1 cellular context compared by ENCODE assay signal in genomic region chr3:30752961-30753360, GRCh38.
TF ChIP-seq lines count a peak whose summit lies in the region.

No MANE protein-coding gene starts in this region.

TF ChIP-seq in A549, 52 proteins besides CTCF, POLR2A, EP300 and RAD21 (continued from another document):
- TF ChIP-seq, protein P1, sequence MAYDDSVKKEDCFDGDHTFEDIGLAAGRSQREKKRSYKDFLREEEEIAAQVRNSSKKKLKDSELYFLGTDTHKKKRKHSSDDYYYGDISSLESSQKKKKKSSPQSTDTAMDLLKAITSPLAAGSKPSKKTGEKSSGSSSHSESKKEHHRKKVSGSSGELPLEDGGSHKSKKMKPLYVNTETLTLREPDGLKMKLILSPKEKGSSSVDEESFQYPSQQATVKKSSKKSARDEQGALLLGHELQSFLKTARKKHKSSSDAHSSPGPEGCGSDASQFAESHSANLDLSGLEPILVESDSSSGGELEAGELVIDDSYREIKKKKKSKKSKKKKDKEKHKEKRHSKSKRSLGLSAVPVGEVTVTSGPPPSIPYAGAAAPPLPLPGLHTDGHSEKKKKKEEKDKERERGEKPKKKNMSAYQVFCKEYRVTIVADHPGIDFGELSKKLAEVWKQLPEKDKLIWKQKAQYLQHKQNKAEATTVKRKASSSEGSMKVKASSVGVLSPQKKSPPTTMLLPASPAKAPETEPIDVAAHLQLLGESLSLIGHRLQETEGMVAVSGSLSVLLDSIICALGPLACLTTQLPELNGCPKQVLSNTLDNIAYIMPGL (CRISPR knock-in tag; IDR thresholded peaks at IDR 0.05; ENCODE audit: borderline replicate concordance), result no peak
- no peak for TF ChIP-seq ZFP36 (IDR thresholded peaks at IDR 0.05; ENCODE audit: borderline replicate concordance, partially characterized antibody)
- TF ChIP-seq SMC3 (IDR thresholded peaks at IDR 0.05), result no peak
- TF ChIP-seq TP53 (CRISPR knock-in tag; IDR thresholded peaks at IDR 0.05), result no peak
- no peak for TF ChIP-seq EHF (CRISPR knock-in tag; IDR thresholded peaks at IDR 0.05)
- TF ChIP-seq RNF2 (IDR thresholded peaks at IDR 0.05; ENCODE audit: borderline replicate concordance, low read depth), result no peak
- TF ChIP-seq NR3C1 (IDR thresholded peaks at IDR 0.05), result no peak
- no peak for TF ChIP-seq BHLHE40 (IDR thresholded peaks at IDR 0.05; ENCODE audit: low read depth, low read length)
- no peak for TF ChIP-seq EHMT2 (IDR thresholded peaks at IDR 0.05; ENCODE audit: low read depth)
- TF ChIP-seq JUN (IDR thresholded peaks at IDR 0.05), result no peak
- TF ChIP-seq CHD4 (IDR thresholded peaks at IDR 0.05; ENCODE audit: borderline replicate concordance), result no peak
- TF ChIP-seq, protein P2, sequence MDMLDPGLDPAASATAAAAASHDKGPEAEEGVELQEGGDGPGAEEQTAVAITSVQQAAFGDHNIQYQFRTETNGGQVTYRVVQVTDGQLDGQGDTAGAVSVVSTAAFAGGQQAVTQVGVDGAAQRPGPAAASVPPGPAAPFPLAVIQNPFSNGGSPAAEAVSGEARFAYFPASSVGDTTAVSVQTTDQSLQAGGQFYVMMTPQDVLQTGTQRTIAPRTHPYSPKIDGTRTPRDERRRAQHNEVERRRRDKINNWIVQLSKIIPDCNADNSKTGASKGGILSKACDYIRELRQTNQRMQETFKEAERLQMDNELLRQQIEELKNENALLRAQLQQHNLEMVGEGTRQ (IDR thresholded peaks at IDR 0.05), result no peak
- TF ChIP-seq RCOR1 (IDR thresholded peaks at IDR 0.05; ENCODE audit: low read depth, low read length), result no peak
- no peak for TF ChIP-seq MAFK (IDR thresholded peaks at IDR 0.05; ENCODE audit: partially characterized antibody)
- TF ChIP-seq, protein P3, sequence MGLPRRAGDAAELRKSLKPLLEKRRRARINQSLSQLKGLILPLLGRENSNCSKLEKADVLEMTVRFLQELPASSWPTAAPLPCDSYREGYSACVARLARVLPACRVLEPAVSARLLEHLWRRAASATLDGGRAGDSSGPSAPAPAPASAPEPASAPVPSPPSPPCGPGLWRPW (IDR thresholded peaks at IDR 0.05), result no peak
- TF ChIP-seq, protein P4, sequence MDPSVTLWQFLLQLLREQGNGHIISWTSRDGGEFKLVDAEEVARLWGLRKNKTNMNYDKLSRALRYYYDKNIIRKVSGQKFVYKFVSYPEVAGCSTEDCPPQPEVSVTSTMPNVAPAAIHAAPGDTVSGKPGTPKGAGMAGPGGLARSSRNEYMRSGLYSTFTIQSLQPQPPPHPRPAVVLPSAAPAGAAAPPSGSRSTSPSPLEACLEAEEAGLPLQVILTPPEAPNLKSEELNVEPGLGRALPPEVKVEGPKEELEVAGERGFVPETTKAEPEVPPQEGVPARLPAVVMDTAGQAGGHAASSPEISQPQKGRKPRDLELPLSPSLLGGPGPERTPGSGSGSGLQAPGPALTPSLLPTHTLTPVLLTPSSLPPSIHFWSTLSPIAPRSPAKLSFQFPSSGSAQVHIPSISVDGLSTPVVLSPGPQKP (IDR thresholded peaks at IDR 0.05; ENCODE audit: low read depth, low read length), result no peak
- no peak for TF ChIP-seq POLR2AphosphoS2 (conservative IDR thresholded peaks at IDR 0.05; ENCODE audit: low read length)
- 0 out of 2 replicates have a peak, but pooled peaks have one; percentile 63 for TF ChIP-seq MYC (IDR thresholded peaks at IDR 0.05; ENCODE audit: borderline replicate concordance, low read length)
- TF ChIP-seq JUNB (IDR thresholded peaks at IDR 0.05), result peak; percentile 40; the same call in 1 of the 2 replicates
- no peak for TF ChIP-seq FOSB (CRISPR knock-in tag; IDR thresholded peaks at IDR 0.05)
- TF ChIP-seq HDAC2 (IDR thresholded peaks at IDR 0.05), result no peak
- no peak for TF ChIP-seq ZSCAN20 (CRISPR knock-in tag; IDR thresholded peaks at IDR 0.05)
- peak; percentile 38; the same call in 1 of the 2 replicates for TF ChIP-seq FOSL2 (IDR thresholded peaks at IDR 0.05)
- TF ChIP-seq FOSL2 (CRISPR knock-in tag; IDR thresholded peaks at IDR 0.05), result peak; percentile 67
- peak; percentile 68; the same call in 1 of the 2 replicates for TF ChIP-seq GATA3 (IDR thresholded peaks at IDR 0.05; ENCODE audit: borderline replicate concordance)
- no peak for TF ChIP-seq NPAS2 (CRISPR knock-in tag; IDR thresholded peaks at IDR 0.05; ENCODE audit: borderline replicate concordance)
- TF ChIP-seq MAZ (IDR thresholded peaks at IDR 0.05; ENCODE audit: borderline replicate concordance, low read depth, low read length), result no peak
- no peak for TF ChIP-seq E2F6 (IDR thresholded peaks at IDR 0.05; ENCODE audit: borderline replicate concordance, low read depth)
- TF ChIP-seq HOXA7 (CRISPR knock-in tag; IDR thresholded peaks at IDR 0.05), result no peak
- TF ChIP-seq, protein P5, sequence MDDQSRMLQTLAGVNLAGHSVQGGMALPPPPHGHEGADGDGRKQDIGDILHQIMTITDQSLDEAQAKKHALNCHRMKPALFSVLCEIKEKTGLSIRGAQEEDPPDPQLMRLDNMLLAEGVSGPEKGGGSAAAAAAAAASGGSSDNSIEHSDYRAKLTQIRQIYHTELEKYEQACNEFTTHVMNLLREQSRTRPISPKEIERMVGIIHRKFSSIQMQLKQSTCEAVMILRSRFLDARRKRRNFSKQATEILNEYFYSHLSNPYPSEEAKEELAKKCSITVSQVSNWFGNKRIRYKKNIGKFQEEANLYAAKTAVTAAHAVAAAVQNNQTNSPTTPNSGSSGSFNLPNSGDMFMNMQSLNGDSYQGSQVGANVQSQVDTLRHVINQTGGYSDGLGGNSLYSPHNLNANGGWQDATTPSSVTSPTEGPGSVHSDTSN (IDR thresholded peaks at IDR 0.05), result no peak
- TF ChIP-seq RFX5 (IDR thresholded peaks at IDR 0.05), result no peak
- TF ChIP-seq, protein P6, sequence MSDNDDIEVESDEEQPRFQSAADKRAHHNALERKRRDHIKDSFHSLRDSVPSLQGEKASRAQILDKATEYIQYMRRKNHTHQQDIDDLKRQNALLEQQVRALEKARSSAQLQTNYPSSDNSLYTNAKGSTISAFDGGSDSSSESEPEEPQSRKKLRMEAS (IDR thresholded peaks at IDR 0.05), result no peak; the same call in 1 of the 2 replicates
- TF ChIP-seq CEBPB (IDR thresholded peaks at IDR 0.05), result peak; percentile 85 to 91
- no peak for TF ChIP-seq BCL3 (IDR thresholded peaks at IDR 0.05)
- TF ChIP-seq CHD2 (IDR thresholded peaks at IDR 0.05; ENCODE audit: low read length, partially characterized antibody), result no peak
- no peak for TF ChIP-seq NFE2L2 (conservative IDR thresholded peaks at IDR 0.05; ENCODE audit: low read length)
- no peak for TF ChIP-seq TFCP2L1 (CRISPR knock-in tag; IDR thresholded peaks at IDR 0.05)
